In the genomic region with DNA sequence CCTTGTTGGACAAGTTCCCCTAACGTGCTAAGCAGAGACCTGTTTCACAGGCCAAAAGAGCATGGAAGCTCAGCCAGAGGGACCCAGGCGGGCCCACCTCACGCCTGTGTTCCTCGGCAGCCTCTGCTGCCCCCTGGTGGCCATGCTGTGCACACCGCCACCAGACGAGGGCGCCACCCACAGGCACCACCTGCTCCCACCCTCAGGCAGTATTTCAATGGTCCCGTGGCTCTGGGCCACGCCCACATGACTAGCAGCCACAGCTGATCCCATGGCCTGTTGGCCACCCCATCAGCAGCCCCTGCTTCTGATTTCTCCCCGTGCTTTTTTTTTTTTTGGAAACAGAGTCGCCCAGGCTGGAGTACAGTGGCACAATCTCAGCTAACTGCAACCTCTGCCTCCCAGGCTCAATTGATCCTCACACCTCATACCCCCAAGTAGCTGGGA, we compare ENCODE assay signal across 8 cellular contexts. TPM values are rescaled to one million over a fixed set of nuclear protein-coding genes. Genes with fewer than 3 reads are reported as not detected.
DNase-seq lines count a peak whose midpoint lies in the region; ATAC-seq, FAIRE-seq and TF ChIP-seq lines count a peak whose summit lies in the region.

No MANE protein-coding gene starts in this region.

- WGBS in small intestine, 3 donors, result 8 to 15% (median 10%) methylated on average over 10 to 11 of the region's 11 CpGs

- TF ChIP-seq CTCF in ascending aorta (IDR thresholded peaks at IDR 0.05), result peak; percentile 95 to 100 (median 97)

- H3K4me3 ChIP-seq in ascending aorta, result no peak overlapping the region
- H3K4me3 ChIP-seq in small intestine (ENCODE audit: low read depth in 1 of 2, low read length in 2 of 2), result no peak overlapping the region

- H3K27ac ChIP-seq in ascending aorta (no peak overlapping the region), small intestine (ENCODE audit: low read depth in 1 of 2, low read length in 1 of 2) (no peak overlapping the region)

- ATAC-seq in HG02588 (IDR thresholded peaks at IDR 0.05; ENCODE audit: unreplicated experiment), result peak; percentile 66
- ATAC-seq in GM21367 (IDR thresholded peaks at IDR 0.05; ENCODE audit: unreplicated experiment), result no peak

- intact Hi-C loops in ascending aorta (cut with DNase I), result loop anchor here (1.0 kb wide), 1 partner anchor 32 kb away; no protein-coding TSS in a partner anchor

- DNase-seq in GM03348 (ENCODE audit: low spot score) (peak; percentile 97), NCI-H187 (lab: John Stamatoyannopoulos, UW) (peak; percentile 77 to 88), T1000 (lab: John Stamatoyannopoulos, UW) (peak; percentile 81), ascending aorta (ENCODE audit: low spot score in 2 of 2) (peak; percentile 79 to 95), hepatic stellate cell (ENCODE audit: low spot score) (peak; percentile 97), small intestine (peak; percentile 85)

- H3K36me3 ChIP-seq in ascending aorta (peaks cover 4 to 17% of the 10 kb centered on the region in 2 donors), small intestine (ENCODE audit: control insufficient read depth in 2 of 2, insufficient read depth in 2 of 2, low read length in 2 of 2) (no peaks in the 10 kb centered on the region)

- H3K9me3 ChIP-seq in ascending aorta (no peaks in the 10 kb centered on the region), small intestine (ENCODE audit: control insufficient read depth, low read depth) (no peaks in the 10 kb centered on the region)

- FAIRE-seq in small intestine (lab: Jason Lieb, UNC), result no peak

- H3K27me3 ChIP-seq in ascending aorta (no peaks in the 10 kb centered on the region), small intestine (ENCODE audit: control insufficient read depth in 2 of 2, insufficient read depth in 2 of 2, low read length in 2 of 2) (no peaks in the 10 kb centered on the region)

- peaks cover 11 to 21% of the 10 kb centered on the region in 2 donors for H3K4me1 ChIP-seq in ascending aorta
- no peaks in the 10 kb centered on the region for H3K4me1 ChIP-seq in small intestine (ENCODE audit: control insufficient read depth in 2 of 2, insufficient read depth in 1 of 2, low read depth in 1 of 2, low read length in 1 of 2)

RNA-seq across cellular contexts. Expression of gene MPG, which starts 18.9 kb away (rescaled TPM):
- total RNA-seq in ascending aorta, result 406 TPM
- polyA plus RNA-seq in small intestine, result 10 to 100 TPM; 67.5 to 76.7 (median 68.6) TPM

RNA-seq across cellular contexts. Expression of gene RHBDF1, which starts 24.5 kb away (rescaled TPM):
- total RNA-seq in ascending aorta, result 146 TPM
- polyA plus RNA-seq in small intestine, result 10 to 100 TPM; 10.1 to 28.6 (median 21.1) TPM

RNA-seq across cellular contexts. Expression of gene NPRL3, which starts 41.5 kb away (rescaled TPM):
- total RNA-seq in ascending aorta, result 24.9 TPM
- 10 to 100 TPM in 1 of 3 donors, 1 to 10 TPM in 2; 5.9 to 22.6 (median 8.9) TPM for polyA plus RNA-seq in small intestine

RNA-seq across cellular contexts. Expression of gene SNRNP25, which starts 43.3 kb away (rescaled TPM):
- not detected for total RNA-seq in ascending aorta
- polyA plus RNA-seq in small intestine, result 10 to 100 TPM; 27.6 to 38.2 (median 27.7) TPM

RNA-seq across cellular contexts. Expression of gene POLR3K, which starts 43.5 kb away (rescaled TPM):
- not detected for total RNA-seq in ascending aorta
- 10 to 100 TPM in 2 of 3 donors, 1 to 10 TPM in 1; 8.1 to 19.9 (median 12.1) TPM for polyA plus RNA-seq in small intestine
